Comparison of ENCODE assay signal across 8 cellular contexts in genomic region chr1:33094971-33095604, GRCh38. TPM values are rescaled to one million over a fixed set of nuclear protein-coding genes. Genes with fewer than 3 reads are reported as not detected.
DNase-seq lines count a peak whose midpoint lies in the region; ATAC-seq and TF ChIP-seq lines count a peak whose summit lies in the region.

No MANE protein-coding gene starts in this region.

- intact Hi-C loops in thyroid gland (cut with DNase I) = loop anchor here (10.0 kb wide), 1 partner anchor 370 kb away; no protein-coding TSS in a partner anchor

- H3K27me3 ChIP-seq in GM06990 (replicated peaks; ENCODE audit: control insufficient read depth, insufficient read depth, low read length) (no peaks in the 10 kb centered on the region; the same call in 1 of the 2 replicates), thyroid gland (no peaks in the 10 kb centered on the region)

- H3K4me1 ChIP-seq in thyroid gland = no peaks in the 10 kb centered on the region

- no peaks in the 10 kb centered on the region for H3K9me3 ChIP-seq in thyroid gland

- no peak for TF ChIP-seq POLR2A in thyroid gland (IDR thresholded peaks at IDR 0.05)

- TF ChIP-seq CTCF in AG09319 (IDR thresholded peaks at IDR 0.05; ENCODE audit: low read depth, low read length) = peak; percentile 96
- TF ChIP-seq CTCF in GM06990 (IDR thresholded peaks at IDR 0.05; ENCODE audit: insufficient read depth, low read length, poor library complexity, severe bottlenecking) = peak; percentile 98
- peak; percentile 77 to 99 (median 95) for TF ChIP-seq CTCF in thyroid gland (IDR thresholded peaks at IDR 0.05)

- no peak overlapping the region for H3K27ac ChIP-seq in thyroid gland

- no peaks in the 10 kb centered on the region for H3K36me3 ChIP-seq in GM06990 (ENCODE audit: control insufficient read depth, insufficient read depth, low read length)
- H3K36me3 ChIP-seq in thyroid gland = no peaks in the 10 kb centered on the region

- no peak for ATAC-seq in GM21528 (IDR thresholded peaks at IDR 0.05; ENCODE audit: low FRiP score, unreplicated experiment)

- DNase-seq in AG09319 (ENCODE audit: extremely low read depth, low read depth) = peak; percentile 39
- DNase-seq in GM06990 (ENCODE audit: extremely low read depth, insufficient read length) = no peak
- DNase-seq in NCI-H2107 (lab: John Stamatoyannopoulos, UW) = peak; percentile 59
- peak; percentile 82 for DNase-seq in astrocyte of the hippocampus (ENCODE audit: low read depth, low spot score)
- peak; percentile 52 for DNase-seq in iris pigment epithelial cell (ENCODE audit: low read depth)
- peak; percentile 53 to 66 for DNase-seq in thyroid gland
- DNase-seq in central memory CD4-positive, alpha-beta T cell = no peak

- 21 to 25% methylated on average over 10 of the region's 10 CpGs for WGBS in thyroid gland, 2 donors

- H3K4me3 ChIP-seq in GM06990 (replicated peaks; ENCODE audit: low read depth, low read length) (no peak overlapping the region), thyroid gland (replicated peaks in 1 of 3) (no peak overlapping the region)

RNA-seq across cellular contexts. Expression of gene AZIN2, which starts 14.1 kb away (rescaled TPM):
- total RNA-seq in thyroid gland = 10 to 100 TPM in 1 of 4 donors, 1 to 10 TPM in 3; 4.9 to 13.6 (median 5.3) TPM

RNA-seq across cellular contexts. Expression of gene AK2, which starts 58.4 kb away (rescaled TPM):
- total RNA-seq in thyroid gland = 100 to 1,000 TPM; 214 to 308 (median 256) TPM

Comparison
In these comparisons a context has a peak if more than half of its experiments do, and no peak if none do; other contexts are left out.
1. DNase-seq: peak in AG09319 (single experiment), NCI-H2107 (single experiment), astrocyte of the hippocampus (single experiment), iris pigment epithelial cell (single experiment) and thyroid gland (2 of 2); none in GM06990 (single experiment) and central memory CD4-positive, alpha-beta T cell (single experiment).
2. Peak in every context shown above with its lines, with median percentiles within 50 percentile points of each other: CTCF ChIP-seq.